Comparison of ENCODE assay signal across 9 cellular contexts in genomic region chr14:91649930-91650329, GRCh38.
A peak's percentile ranks its signal among the peaks of the same experiment; 100 is the strongest.
DNase-seq lines count a peak whose midpoint lies in the region; ATAC-seq, FAIRE-seq and TF ChIP-seq lines count a peak whose summit lies in the region.
"Had no signal": no experiment of that assay in that cellular context is flagged by ENCODE, and none has a peak within 500 bp of the region (broad histone marks: within the 10 kb centered on the region; RNA-seq: fewer than 3 reads in every experiment).

No MANE protein-coding gene starts in this region.

- no peaks in the 10 kb centered on the region for H4K20me1 ChIP-seq in IMR-90 (ENCODE audit: insufficient read depth, low read length)

- no peak overlapping the region for H3K18ac ChIP-seq in IMR-90 (ENCODE audit: low read depth, low read length)

- no peak overlapping the region for H2AFZ ChIP-seq in IMR-90 (replicated peaks; ENCODE audit: low read length, poor library complexity)

- no peak overlapping the region for H3K23ac ChIP-seq in IMR-90 (ENCODE audit: low read depth, low read length)

- peaks cover 3% of the 10 kb centered on the region for H3K27me3 Mint-ChIP-seq in activated T-cell treated with anti-CD3 and anti-CD28 coated beads, Interleukin-2, amount 50 U/mL, for 24 hours
- H3K27me3 Mint-ChIP-seq: central memory CD8-positive, alpha-beta T cell had no signal

- H3K27ac Mint-ChIP-seq in activated T-cell treated with anti-CD3 and anti-CD28 coated beads, Interleukin-2, amount 50 U/mL, for 24 hours = no peak overlapping the region

- H2BK120ac ChIP-seq in IMR-90 (ENCODE audit: low read depth, low read length) = no peak overlapping the region

- no peak overlapping the region for H3K4me2 ChIP-seq in IMR-90 (ENCODE audit: low read depth, low read length)

- no peaks in the 10 kb centered on the region for H3K36me3 Mint-ChIP-seq in activated T-cell treated with anti-CD3 and anti-CD28 coated beads, Interleukin-2, amount 50 U/mL, for 24 hours (ENCODE audit: low read depth)

- CTCF ChIA-PET in IMR-90 (lab: Yijun Ruan, JAX) = interaction anchor here (0.5 to 1.2 kb wide), 4 partner anchors 11 to 413 kb away, joined by 3 to 10 read pairs (median 4); no protein-coding TSS in a partner anchor

- BruUV-seq in IMR-90 (replicated peaks; lab: Mats Ljungman, UMichigan) = no TSS peak

- POLR2A ChIA-PET in IMR-90 (lab: Charles Lee; ENCODE audit: unreplicated experiment) = no interaction called here

- H3K9me3 ChIP-seq in IMR-90 (ENCODE audit: control insufficient read depth, insufficient read depth, low read length) (no peaks in the 10 kb centered on the region), adipocyte (ENCODE audit: control insufficient read depth, low read length) (no peaks in the 10 kb centered on the region)

- H2BK20ac ChIP-seq in IMR-90 (ENCODE audit: low read depth, low read length) = no peak overlapping the region

- H4K8ac ChIP-seq in IMR-90 (ENCODE audit: low read depth in 2 of 2, low read length in 2 of 2) = no peak overlapping the region

- peak; percentile 49 for FAIRE-seq in islet of Langerhans (lab: Jason Lieb, UNC)
- FAIRE-seq in urothelium cell line (lab: Jason Lieb, UNC) = no peak

- in situ Hi-C loops in IMR-90 (cut with MboI; ENCODE audit: low sequenced_read_pairs) = loop anchor here (5.0 kb wide), 1 partner anchor 347 kb away; no protein-coding TSS in a partner anchor

- peak; percentile 82 for ATAC-seq in IMR-90 (ENCODE audit: low read depth)
- ATAC-seq in HG03196 (IDR thresholded peaks at IDR 0.05; ENCODE audit: unreplicated experiment) = no peak
- ATAC-seq in HG03565 (IDR thresholded peaks at IDR 0.05; ENCODE audit: unreplicated experiment) = no peak

- H3K9ac ChIP-seq in IMR-90 (ENCODE audit: low read depth, low read length) (no peak overlapping the region), adipocyte (ENCODE audit: low read length) (no peak overlapping the region)

- no peak overlapping the region for H3K56ac ChIP-seq in IMR-90 (ENCODE audit: extremely low read depth, insufficient read depth, low read length)

- TF ChIP-seq RAD21 in IMR-90 (IDR thresholded peaks at IDR 0.05; ENCODE audit: low read length) = peak; percentile 70

- no peak for TF ChIP-seq POLR2A in IMR-90 (IDR thresholded peaks at IDR 0.05; ENCODE audit: low read depth, low read length)

- H3K4ac ChIP-seq in IMR-90 (ENCODE audit: low read depth, low read length) = no peak overlapping the region

- peak; percentile 50 for TF ChIP-seq CTCF in IMR-90 (conservative IDR thresholded peaks at IDR 0.05; ENCODE audit: low read depth, low read length)

- H3K9me1 ChIP-seq in IMR-90 (ENCODE audit: insufficient read depth, low read length) = no peaks in the 10 kb centered on the region

- WGBS in IMR-90 (ENCODE audit: extremely low coverage in 2 of 2, insufficient read length in 1 of 2), 2 experiments = no CpG with 5 or more reads among the region's 2 CpGs

- no peak overlapping the region for H3K27ac ChIP-seq in IMR-90 (ENCODE audit: insufficient read depth, low read length)

- peaks cover 4% of the 10 kb centered on the region for H3K9me3 Mint-ChIP-seq in activated T-cell treated with anti-CD3 and anti-CD28 coated beads, Interleukin-2, amount 50 U/mL, for 24 hours
- H3K9me3 Mint-ChIP-seq: central memory CD8-positive, alpha-beta T cell had no signal

- H3K4me3 ChIP-seq in IMR-90 (ENCODE audit: insufficient read depth, low read depth, low read length) = no peak overlapping the region
- H3K4me3 ChIP-seq in adipocyte (ENCODE audit: low read length) = no peak overlapping the region

- no peak overlapping the region for H4K5ac ChIP-seq in IMR-90 (ENCODE audit: low read depth, low read length)

- intact Hi-C loops in IMR-90 (cut with micrococcal nuclease) = loop anchor here (5.0 kb wide), 3 partner anchors 262 to 472 kb away; partner anchors contain the start of genes CPSF2 and NDUFB1

- peak; percentile 1 for DNase-seq in activated T-cell treated with anti-CD3 and anti-CD28 coated beads for 1 hour (ENCODE audit: low read depth)
- no peak for DNase-seq in activated T-cell treated with anti-CD3 and anti-CD28 coated beads, Interleukin-2, amount 50 U/mL, for 24 hours
- peak; percentile 49 for DNase-seq in IMR-90
- peak; percentile 73 for DNase-seq in adipocyte (ENCODE audit: low read depth)
- peak; percentile 18 for DNase-seq in urothelium cell line (ENCODE audit: low spot score)

- H3K4me1 ChIP-seq in IMR-90 (ENCODE audit: control insufficient read depth, insufficient read depth, low read length) (no peaks in the 10 kb centered on the region), adipocyte (ENCODE audit: control insufficient read depth, insufficient read depth, low read length) (peaks cover 7% of the 10 kb centered on the region)

- no peak overlapping the region for H2AK9ac ChIP-seq in IMR-90 (replicated peaks; ENCODE audit: low read depth, low read length, poor library complexity)

- no peak overlapping the region for H3K4me3 Mint-ChIP-seq in activated T-cell treated with anti-CD3 and anti-CD28 coated beads, Interleukin-2, amount 50 U/mL, for 24 hours
- H3K4me3 Mint-ChIP-seq: central memory CD8-positive, alpha-beta T cell had no signal

- no peaks in the 10 kb centered on the region for H3K36me3 ChIP-seq in IMR-90 (ENCODE audit: control insufficient read depth, insufficient read depth, low read length)
- H3K36me3 ChIP-seq in adipocyte (ENCODE audit: control insufficient read depth, insufficient read depth, low read length, severe bottlenecking) = no peaks in the 10 kb centered on the region

- dilution Hi-C loops in IMR-90 (cut with HindIII; ENCODE audit: low sequenced_read_pairs, unreplicated experiment) = no loop called here

- no peak overlapping the region for H4K91ac ChIP-seq in IMR-90 (ENCODE audit: insufficient read depth, low read depth, low read length)

- no peaks in the 10 kb centered on the region for H3K4me1 Mint-ChIP-seq in activated T-cell treated with anti-CD3 and anti-CD28 coated beads, Interleukin-2, amount 50 U/mL, for 24 hours (ENCODE audit: low read depth)
- H3K4me1 Mint-ChIP-seq: central memory CD8-positive, alpha-beta T cell had no signal

- H2BK5ac ChIP-seq in IMR-90 (ENCODE audit: low read depth, low read length, poor library complexity, severe bottlenecking) = no peak overlapping the region

- H2BK15ac ChIP-seq in IMR-90 (ENCODE audit: low read depth, low read length) = no peak overlapping the region

- H3K27me3 ChIP-seq in IMR-90 (ENCODE audit: control insufficient read depth, insufficient read depth, low read length) (no peaks in the 10 kb centered on the region; the same call in 1 of the 2 replicates), adipocyte (replicated peaks; ENCODE audit: control insufficient read depth, insufficient read depth, low read length) (peaks cover 3% of the 10 kb centered on the region)

- no peak overlapping the region for H2AK5ac ChIP-seq in IMR-90 (ENCODE audit: low read depth, low read length)

- H3K79me1 ChIP-seq in IMR-90 (ENCODE audit: low read depth in 1 of 2, low read length in 2 of 2) = no peaks in the 10 kb centered on the region

- no peak overlapping the region for H3K14ac ChIP-seq in IMR-90 (replicated peaks; ENCODE audit: low read depth, low read length)

TF ChIP-seq in IMR-90, 13 proteins besides CTCF, POLR2A, EP300 and RAD21:
- TF ChIP-seq BHLHE40 (IDR thresholded peaks at IDR 0.05; ENCODE audit: low read depth, low read length) = no peak
- TF ChIP-seq SMC3 (IDR thresholded peaks at IDR 0.05; ENCODE audit: low read depth, low read length) = peak; percentile 50
- no peak for TF ChIP-seq MXI1 (IDR thresholded peaks at IDR 0.05; ENCODE audit: borderline replicate concordance, low read depth, low read length)
